In genomic region chr22:19984851-19985811, GRCh38 we compare ENCODE assay signal across 2 cellular contexts.
TF ChIP-seq lines count a peak whose summit lies in the region.

No MANE protein-coding gene starts in this region.

TF ChIP-seq in GM23338, 12 proteins besides CTCF, POLR2A, EP300 and RAD21:
- no peak for TF ChIP-seq ZNF462 (CRISPR knock-in tag; IDR thresholded peaks at IDR 0.05)
- TF ChIP-seq NANOG (IDR thresholded peaks at IDR 0.05; ENCODE audit: borderline replicate concordance), result no peak
- no peak for TF ChIP-seq ZNF114 (CRISPR knock-in tag; IDR thresholded peaks at IDR 0.05)

TF ChIP-seq in HepG2, 621 proteins besides CTCF, POLR2A, EP300 and RAD21:
- TF ChIP-seq SKI (IDR thresholded peaks at IDR 0.05; ENCODE audit: partially characterized antibody), result no peak
- 0 out of 2 replicates have a peak, but pooled peaks have one; percentile 13 for TF ChIP-seq PCBP1 (IDR thresholded peaks at IDR 0.05; ENCODE audit: borderline replicate concordance, low read depth, low read length)
